8 cellular contexts compared by ENCODE assay signal in the genomic region with DNA sequence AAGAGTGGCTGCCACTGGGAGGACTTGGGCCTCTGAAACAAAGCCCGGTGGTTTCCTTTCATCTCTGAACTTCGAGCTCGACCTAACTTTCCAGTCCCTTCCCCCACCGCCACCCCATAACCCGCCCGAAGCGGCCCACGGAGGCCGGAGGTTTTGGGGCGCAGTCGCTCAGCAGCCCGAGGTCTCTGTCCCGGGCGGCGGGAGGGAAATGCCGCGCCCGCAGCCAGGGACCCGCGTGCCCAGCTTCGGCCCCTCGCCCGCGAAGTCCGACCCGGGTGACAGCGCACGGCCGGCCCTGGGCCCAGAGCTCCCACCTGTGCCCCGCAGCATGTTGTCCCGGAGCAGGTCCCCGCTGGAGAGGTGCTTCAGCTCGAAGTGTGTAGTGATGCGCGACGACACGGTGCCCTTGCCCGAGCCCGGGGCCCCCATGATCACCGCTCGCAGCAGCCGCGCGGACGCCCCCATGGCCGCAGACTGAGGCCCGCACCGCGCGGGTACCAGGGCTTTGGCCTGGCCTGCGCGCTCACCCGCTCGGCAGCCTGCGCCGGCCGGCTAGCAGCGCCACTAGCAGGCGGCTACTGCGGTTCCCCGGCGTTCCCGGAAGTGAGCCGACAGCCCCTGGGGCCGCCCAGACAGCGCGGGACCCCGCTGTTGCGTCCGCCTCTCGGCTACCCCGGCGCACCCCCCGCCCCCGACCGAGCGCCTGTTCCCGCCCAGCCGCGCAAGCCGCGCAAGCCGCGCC. TPM values are rescaled to one million over a fixed set of nuclear protein-coding genes. Genes with fewer than 3 reads are reported as not detected.
DNase-seq lines count a peak whose midpoint lies in the region; ATAC-seq, FAIRE-seq and TF ChIP-seq lines count a peak whose summit lies in the region.

A gene (minus strand): TSS at position 580 of the 742 bp plus-strand sequence. CDS start 115 bp downstream, at position 465.

- DNase-seq in GM19239 (ENCODE audit: insufficient read length, low spot score) = peak; percentile 87
- peak; percentile 32 for DNase-seq in NCI-H748 treated with DMSO at 0.1 percent for 48 hours (lab: John Stamatoyannopoulos, UW)
- peak; percentile 92 for DNase-seq in activated CD8-positive, alpha-beta T cell treated with anti-CD3 and anti-CD28 coated beads for 36 hours
- peak; percentile 90 for DNase-seq in ecto neural progenitor cell (ENCODE audit: low spot score)
- peak; percentile 93 for DNase-seq in lower lobe of right lung
- DNase-seq in stimulated activated CD4-positive, alpha-beta T cell treated with anti-CD3 and anti-CD28 coated beads, TNF-alpha, amount 100 ng/mL, for 24 hours (ENCODE audit: low read depth in 3 of 3) = peak; percentile 54 to 85 (median 70)

- peaks cover 6% of the 10 kb centered on the region for H3K36me3 Mint-ChIP-seq in activated CD8-positive, alpha-beta T cell treated with anti-CD3 and anti-CD28 coated beads for 36 hours (ENCODE audit: low read depth)

- peaks cover 19% of the 10 kb centered on the region for H3K4me1 ChIP-seq in lower lobe of right lung

- no peaks in the 10 kb centered on the region for H3K27me3 ChIP-seq in lower lobe of right lung (ENCODE audit: low read depth)

- no peaks in the 10 kb centered on the region for H3K36me3 ChIP-seq in lower lobe of right lung

- H3K4me3 Mint-ChIP-seq in activated CD8-positive, alpha-beta T cell treated with anti-CD3 and anti-CD28 coated beads for 36 hours = peak within 1 kb of the TSS; percentile 88

- intact Hi-C loops in activated CD8-positive, alpha-beta T cell treated with anti-CD3 and anti-CD28 coated beads for 36 hours (cut with micrococcal nuclease) = loop anchor here (5.0 to 10.0 kb wide), 2 partner anchors 63 to 136 kb away; a partner anchor contains a TSS
- intact Hi-C loops in lower lobe of right lung (cut with DNase I) = no loop called here

- peaks cover 34% of the 10 kb centered on the region for H3K4me1 Mint-ChIP-seq in activated CD8-positive, alpha-beta T cell treated with anti-CD3 and anti-CD28 coated beads for 36 hours (ENCODE audit: low read depth)

- H3K27me3 Mint-ChIP-seq in activated CD8-positive, alpha-beta T cell treated with anti-CD3 and anti-CD28 coated beads for 36 hours = no peaks in the 10 kb centered on the region

- no peaks in the 10 kb centered on the region for H3K9me3 ChIP-seq in lower lobe of right lung

- TF ChIP-seq CTCF in C4-2B (conservative IDR thresholded peaks at IDR 0.05) (peak; percentile 39), lower lobe of right lung (IDR thresholded peaks at IDR 0.05) (peak; percentile 44)
- no peak for TF ChIP-seq CTCF in activated CD8-positive, alpha-beta T cell treated with anti-CD3 and anti-CD28 coated beads for 36 hours (IDR thresholded peaks at IDR 0.05)

- POLR2A ChIA-PET in activated CD8-positive, alpha-beta T cell treated with anti-CD3 and anti-CD28 coated beads for 36 hours (lab: Charles Lee) = interaction anchor here (0.6 to 2.5 kb wide), 20 partner anchors 9 to 1214 kb away, joined by 3 to 10 read pairs (median 4); a partner anchor contains a TSS

- peak; percentile 79 for FAIRE-seq in GM19239 (lab: Jason Lieb, UNC)

- H3K27ac ChIP-seq in C4-2B = peak within 1 kb of the TSS; percentile 94
- H3K27ac ChIP-seq in lower lobe of right lung = peak within 1 kb of the TSS; percentile 94

- CTCF ChIA-PET in activated CD8-positive, alpha-beta T cell treated with anti-CD3 and anti-CD28 coated beads for 36 hours (lab: Charles Lee) = interaction anchor here (0.8 to 1.4 kb wide), 9 partner anchors 9 to 228 kb away, joined by 3 to 4 read pairs (median 4); no protein-coding TSS in a partner anchor

- no peaks in the 10 kb centered on the region for H3K9me3 Mint-ChIP-seq in activated CD8-positive, alpha-beta T cell treated with anti-CD3 and anti-CD28 coated beads for 36 hours

- ATAC-seq in HG03439 (IDR thresholded peaks at IDR 0.05; ENCODE audit: unreplicated experiment) = peak; percentile 88
- peak; percentile 95 for ATAC-seq in activated CD8-positive, alpha-beta T cell treated with anti-CD3 and anti-CD28 coated beads for 36 hours
- peak; percentile 96 to 97 for ATAC-seq in lower lobe of right lung

- H3K27ac Mint-ChIP-seq in activated CD8-positive, alpha-beta T cell treated with anti-CD3 and anti-CD28 coated beads for 36 hours = peak within 1 kb of the TSS; percentile 90

- peak within 1 kb of the TSS; percentile 98 for H3K4me3 ChIP-seq in lower lobe of right lung

RNA-seq across cellular contexts. Expression of the gene that starts here (rescaled TPM):
- total RNA-seq in activated CD8-positive, alpha-beta T cell treated with anti-CD3 and anti-CD28 coated beads for 36 hours = 10 to 100 TPM; 34.3 to 35.5 TPM
- total RNA-seq in lower lobe of right lung = 40.4 TPM

Comparison
In these comparisons a context has a peak if more than half of its experiments do, and no peak if none do; other contexts are left out.
1. Peak in every context shown above with its lines: DNase-seq, ATAC-seq, H3K4me3 ChIP-seq and H3K27ac ChIP-seq.
2. DNase-seq: peak in every context shown above with its lines; median percentile 93 in lower lobe of right lung; 92 in activated CD8-positive, alpha-beta T cell treated with anti-CD3 and anti-CD28 coated beads for 36 hours; 90 in ecto neural progenitor cell; 87 in GM19239; 70 in stimulated activated CD4-positive, alpha-beta T cell treated with anti-CD3 and anti-CD28 coated beads, TNF-alpha, amount 100 ng/mL, for 24 hours; 32 in NCI-H748 treated with DMSO at 0.1 percent for 48 hours.